ENCODE assay signal across 15 cellular contexts in genomic region chr3:193851416-193851815, GRCh38.
DNase-seq lines count a peak whose midpoint lies in the region; ATAC-seq, FAIRE-seq and TF ChIP-seq lines count a peak whose summit lies in the region.
"Had no signal": no experiment of that assay in that cellular context is flagged by ENCODE, and none has a peak within 500 bp of the region (broad histone marks: within the 10 kb centered on the region; RNA-seq: fewer than 3 reads in every experiment).

No MANE protein-coding gene starts in this region.

- H3K27ac ChIP-seq in hepatocyte (peak overlapping the region; percentile 65), smooth muscle cell (ENCODE audit: low read depth) (peak overlapping the region; percentile 40)
- H3K27ac ChIP-seq: neutrophil had no signal

- H3K9me3 ChIP-seq in hepatocyte (ENCODE audit: low read depth), result no peaks in the 10 kb centered on the region
- H3K9me3 ChIP-seq in smooth muscle cell (replicated peaks; ENCODE audit: low read depth), result no peaks in the 10 kb centered on the region
- H3K9me3 ChIP-seq: adrenal gland, HAP-1, left lung, neutrophil had no signal

- H3K4me2 ChIP-seq in hepatocyte (peak overlapping the region; percentile 48), smooth muscle cell (peak overlapping the region; percentile 62)

- no peaks in the 10 kb centered on the region for H4K20me1 ChIP-seq in hepatocyte (ENCODE audit: insufficient read depth, poor library complexity, severe bottlenecking)
- H4K20me1 ChIP-seq in smooth muscle cell (ENCODE audit: low read depth), result no peaks in the 10 kb centered on the region

- H3K4me3 ChIP-seq in bronchial epithelial cell (ENCODE audit: low read depth, low read length), result no peak overlapping the region
- H3K4me3 ChIP-seq in hepatocyte, result no peak overlapping the region
- no peak overlapping the region for H3K4me3 ChIP-seq in smooth muscle cell
- H3K4me3 ChIP-seq: adrenal gland, HAP-1, left lung had no signal

- ATAC-seq in HG03432 (IDR thresholded peaks at IDR 0.05; ENCODE audit: unreplicated experiment), result no peak
- no peak for ATAC-seq in GM18520 (IDR thresholded peaks at IDR 0.05; ENCODE audit: unreplicated experiment)
- ATAC-seq in HG03521 (IDR thresholded peaks at IDR 0.05; ENCODE audit: unreplicated experiment), result no peak
- ATAC-seq: stimulated activated effector memory CD8-positive, alpha-beta T cell treated with anti-CD3 and anti-CD28 coated beads, Interleukin-12 subunit alpha, Interleukin-12 subunit beta, amount 100 ng/mL, for 72 hours had no signal

- H3K4me1 ChIP-seq in hepatocyte (ENCODE audit: insufficient read depth) (peaks cover 38% of the 10 kb centered on the region), smooth muscle cell (ENCODE audit: low read depth) (peaks cover 28% of the 10 kb centered on the region)
- H3K4me1 ChIP-seq: HAP-1 had no signal

- H3K36me3 ChIP-seq in bronchial epithelial cell (ENCODE audit: control insufficient read depth, insufficient read depth, low read length), result no peaks in the 10 kb centered on the region
- no peaks in the 10 kb centered on the region for H3K36me3 ChIP-seq in hepatocyte (replicated peaks; ENCODE audit: insufficient read depth, low read depth)
- no peaks in the 10 kb centered on the region for H3K36me3 ChIP-seq in smooth muscle cell (ENCODE audit: low read depth)
- H3K36me3 ChIP-seq: adrenal gland, HAP-1, left lung, neutrophil had no signal

- TF ChIP-seq CTCF in bronchial epithelial cell (IDR thresholded peaks at IDR 0.05; ENCODE audit: insufficient read depth, low read length, severe bottlenecking) (no peak), hepatocyte (IDR thresholded peaks at IDR 0.05; ENCODE audit: poor library complexity) (no peak), smooth muscle cell (IDR thresholded peaks at IDR 0.05; ENCODE audit: borderline replicate concordance, insufficient read depth, poor library complexity, severe bottlenecking) (no peak)

- H3K79me2 ChIP-seq in hepatocyte (no peaks in the 10 kb centered on the region), smooth muscle cell (ENCODE audit: low read depth) (no peaks in the 10 kb centered on the region)

- 29% methylated on average over 3 of the region's 3 CpGs for WGBS in hepatocyte (ENCODE audit: low lambda C conversion rate, missing lambda C conversion rate)
- 16% methylated on average over 3 of the region's 3 CpGs for WGBS in smooth muscle cell (ENCODE audit: low lambda C conversion rate)

- no peak overlapping the region for H2AFZ ChIP-seq in hepatocyte
- no peak overlapping the region for H2AFZ ChIP-seq in smooth muscle cell (ENCODE audit: low read depth)

- H3K27me3 ChIP-seq in bronchial epithelial cell (ENCODE audit: control insufficient read depth, insufficient read depth, low read length), result no peaks in the 10 kb centered on the region
- H3K27me3 ChIP-seq in hepatocyte, result no peaks in the 10 kb centered on the region
- H3K27me3 ChIP-seq in smooth muscle cell (ENCODE audit: low read depth), result no peaks in the 10 kb centered on the region
- H3K27me3 ChIP-seq: adrenal gland, left lung, neutrophil had no signal

- H3F3A ChIP-seq in smooth muscle cell (ENCODE audit: low read depth), result no peaks in the 10 kb centered on the region

- no peaks in the 10 kb centered on the region for H3K9me2 ChIP-seq in hepatocyte (replicated peaks; ENCODE audit: insufficient read depth)

- peak; percentile 53 for DNase-seq in bronchial epithelial cell (ENCODE audit: low read depth)
- no peak for DNase-seq in hepatocyte (ENCODE audit: low spot score)
- no peak for DNase-seq in smooth muscle cell (lab: John Stamatoyannopoulos, UW; ENCODE audit: unreplicated experiment)
- no peak for DNase-seq in effector CD8-positive, alpha-beta T cell (lab: John Stamatoyannopoulos, UW)
- DNase-seq: activated CD4-positive, alpha-beta T cell treated with anti-CD3 and anti-CD28 coated beads, Interleukin-2, amount 50 U/mL, for 4 hours; Kasumi-1; left lung had no signal

- FAIRE-seq in bronchial epithelial cell (lab: Jason Lieb, UNC), result no peak

- peak; percentile 27; the same call in 1 of the 2 replicates for TF ChIP-seq RAD21 in Ishikawa (IDR thresholded peaks at IDR 0.05; ENCODE audit: low read depth)

- H3K9ac ChIP-seq in smooth muscle cell (ENCODE audit: low read depth), result no peak overlapping the region

- TF ChIP-seq EP300 in Ishikawa (IDR thresholded peaks at IDR 0.05; ENCODE audit: borderline replicate concordance), result peak; percentile 94

TF ChIP-seq in Ishikawa, 13 proteins besides CTCF, POLR2A, EP300 and RAD21:
- TF ChIP-seq TAF1 (IDR thresholded peaks at IDR 0.05; ENCODE audit: low read depth) (0 out of 2 replicates have a peak, but pooled peaks have one; percentile 13), CEBPB (IDR thresholded peaks at IDR 0.05) (no peak), FOXM1 (IDR thresholded peaks at IDR 0.05; ENCODE audit: borderline replicate concordance, low read depth) (peak; percentile 87), TEAD4 (IDR thresholded peaks at IDR 0.05) (peak; percentile 90), MAX (IDR thresholded peaks at IDR 0.05) (peak; percentile 43; the same call in 1 of the 2 replicates), CREB1 (IDR thresholded peaks at IDR 0.05; ENCODE audit: low read depth) (no peak), TCF12 (IDR thresholded peaks at IDR 0.05; ENCODE audit: low read depth) (peak; percentile 93), NFIC (IDR thresholded peaks at IDR 0.05) (peak; percentile 96), YY1 (IDR thresholded peaks at IDR 0.05; ENCODE audit: low read depth) (0 out of 2 replicates have a peak, but pooled peaks have one; percentile 48), EGR1 (IDR thresholded peaks at IDR 0.05) (no peak), ZBTB7A (IDR thresholded peaks at IDR 0.05; ENCODE audit: low read depth) (no peak)
- TF ChIP-seq, protein P1, sequence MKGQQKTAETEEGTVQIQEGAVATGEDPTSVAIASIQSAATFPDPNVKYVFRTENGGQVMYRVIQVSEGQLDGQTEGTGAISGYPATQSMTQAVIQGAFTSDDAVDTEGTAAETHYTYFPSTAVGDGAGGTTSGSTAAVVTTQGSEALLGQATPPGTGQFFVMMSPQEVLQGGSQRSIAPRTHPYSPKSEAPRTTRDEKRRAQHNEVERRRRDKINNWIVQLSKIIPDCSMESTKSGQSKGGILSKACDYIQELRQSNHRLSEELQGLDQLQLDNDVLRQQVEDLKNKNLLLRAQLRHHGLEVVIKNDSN (IDR thresholded peaks at IDR 0.05), result no peak
- TF ChIP-seq, protein P2, sequence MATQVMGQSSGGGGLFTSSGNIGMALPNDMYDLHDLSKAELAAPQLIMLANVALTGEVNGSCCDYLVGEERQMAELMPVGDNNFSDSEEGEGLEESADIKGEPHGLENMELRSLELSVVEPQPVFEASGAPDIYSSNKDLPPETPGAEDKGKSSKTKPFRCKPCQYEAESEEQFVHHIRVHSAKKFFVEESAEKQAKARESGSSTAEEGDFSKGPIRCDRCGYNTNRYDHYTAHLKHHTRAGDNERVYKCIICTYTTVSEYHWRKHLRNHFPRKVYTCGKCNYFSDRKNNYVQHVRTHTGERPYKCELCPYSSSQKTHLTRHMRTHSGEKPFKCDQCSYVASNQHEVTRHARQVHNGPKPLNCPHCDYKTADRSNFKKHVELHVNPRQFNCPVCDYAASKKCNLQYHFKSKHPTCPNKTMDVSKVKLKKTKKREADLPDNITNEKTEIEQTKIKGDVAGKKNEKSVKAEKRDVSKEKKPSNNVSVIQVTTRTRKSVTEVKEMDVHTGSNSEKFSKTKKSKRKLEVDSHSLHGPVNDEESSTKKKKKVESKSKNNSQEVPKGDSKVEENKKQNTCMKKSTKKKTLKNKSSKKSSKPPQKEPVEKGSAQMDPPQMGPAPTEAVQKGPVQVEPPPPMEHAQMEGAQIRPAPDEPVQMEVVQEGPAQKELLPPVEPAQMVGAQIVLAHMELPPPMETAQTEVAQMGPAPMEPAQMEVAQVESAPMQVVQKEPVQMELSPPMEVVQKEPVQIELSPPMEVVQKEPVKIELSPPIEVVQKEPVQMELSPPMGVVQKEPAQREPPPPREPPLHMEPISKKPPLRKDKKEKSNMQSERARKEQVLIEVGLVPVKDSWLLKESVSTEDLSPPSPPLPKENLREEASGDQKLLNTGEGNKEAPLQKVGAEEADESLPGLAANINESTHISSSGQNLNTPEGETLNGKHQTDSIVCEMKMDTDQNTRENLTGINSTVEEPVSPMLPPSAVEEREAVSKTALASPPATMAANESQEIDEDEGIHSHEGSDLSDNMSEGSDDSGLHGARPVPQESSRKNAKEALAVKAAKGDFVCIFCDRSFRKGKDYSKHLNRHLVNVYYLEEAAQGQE (IDR thresholded peaks at IDR 0.05; ENCODE audit: low read depth), result no peak
